ENCODE assay signal across 1 cellular context in genomic region chr17:79045830-79046500, GRCh38.
TF ChIP-seq lines count a peak whose summit lies in the region.

No MANE protein-coding gene starts in this region.

TF ChIP-seq in GM12878, 131 proteins besides CTCF, POLR2A, EP300 and RAD21:
- TF ChIP-seq SMC3 (IDR thresholded peaks at IDR 0.05; ENCODE audit: borderline replicate concordance, low read length) (peak; percentile 64), ZNF207 (IDR thresholded peaks at IDR 0.05; ENCODE audit: borderline replicate concordance) (no peak), YY1 (IDR thresholded peaks at IDR 0.05; ENCODE audit: low read depth, low read length) (peak; percentile 52; the same call in 1 of the 2 replicates), HDGF (IDR thresholded peaks at IDR 0.05) (no peak)
